In the genomic region with DNA sequence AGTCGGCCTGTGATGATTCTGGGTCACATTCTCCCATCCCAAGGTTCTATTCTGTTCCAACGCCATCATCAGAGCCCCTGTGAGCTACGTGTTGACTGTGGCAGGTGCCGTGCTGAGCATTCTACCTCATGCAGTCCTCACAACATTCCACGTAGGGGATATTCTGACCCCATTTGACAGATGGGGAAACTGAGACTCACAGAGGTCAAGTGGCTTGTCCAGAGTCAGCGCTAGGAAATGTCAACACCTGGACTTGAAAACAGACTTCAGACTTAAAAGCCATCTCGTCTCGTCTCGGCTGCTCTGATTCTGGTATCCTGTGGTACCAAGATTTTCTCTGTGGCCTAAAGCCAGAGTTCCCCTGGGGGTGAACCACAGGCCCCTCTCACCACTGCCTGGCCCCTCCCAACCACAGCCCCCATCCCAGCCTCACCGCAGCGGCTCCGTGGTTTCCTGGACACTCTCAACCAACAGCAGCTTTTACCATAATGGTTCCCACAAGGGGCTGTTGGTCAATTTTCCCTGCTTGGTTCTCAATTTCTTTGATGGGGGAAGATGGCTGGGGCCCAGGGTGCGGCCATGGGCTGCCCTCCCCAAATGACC, we compare ENCODE assay signal across 18 cellular contexts. TPM values are rescaled to one million over a fixed set of nuclear protein-coding genes. Genes with fewer than 3 reads are reported as not detected.
DNase-seq lines count a peak whose midpoint lies in the region; ATAC-seq and TF ChIP-seq lines count a peak whose summit lies in the region.
"Had no signal": no experiment of that assay in that cellular context is flagged by ENCODE, and none has a peak within 500 bp of the region (broad histone marks: within the 10 kb centered on the region; RNA-seq: fewer than 3 reads in every experiment).

No MANE protein-coding gene starts in this region.

- H3K9me3 Mint-ChIP-seq in activated CD4-positive, alpha-beta memory T cell treated with anti-CD3 and anti-CD28 coated beads, Interleukin-2, amount 10 ng/mL, durations not matched to agents 7 days and 5 days = no peaks in the 10 kb centered on the region
- no peaks in the 10 kb centered on the region for H3K9me3 Mint-ChIP-seq in stimulated activated effector memory CD8-positive, alpha-beta T cell treated with anti-CD3 and anti-CD28 coated beads, Interleukin-12 subunit alpha, Interleukin-12 subunit beta, amount 100 ng/mL, for 72 hours
- no peaks in the 10 kb centered on the region for H3K9me3 Mint-ChIP-seq in activated T-helper 2 cell treated with anti-CD3 and anti-CD28 coated beads, Interferon-gamma antibody, Interleukin-2, Interleukin-4, amounts not matched to agents 10 μg/mL and 5 μg/mL and 100 μg/mL, durations not matched to agents 14 hours and 24 hours and 36 hours
- H3K9me3 Mint-ChIP-seq: activated T-cell treated with anti-CD3 and anti-CD28 coated beads, Interleukin-2, amount 50 U/mL, for 24 hours; neural crest cell; T-helper 2 cell treated with Interferon-gamma antibody and Interleukin-4, amounts not matched to agents 5 μg/mL and 100 μg/mL, for 36 hours had no signal

- peaks cover 36% of the 10 kb centered on the region for H3K27me3 Mint-ChIP-seq in activated CD4-positive, alpha-beta memory T cell treated with anti-CD3 and anti-CD28 coated beads, Interleukin-2, amount 10 ng/mL, durations not matched to agents 7 days and 5 days
- peaks cover 24% of the 10 kb centered on the region for H3K27me3 Mint-ChIP-seq in activated T-helper 2 cell treated with anti-CD3 and anti-CD28 coated beads, Interferon-gamma antibody, Interleukin-2, Interleukin-4, amounts not matched to agents 10 μg/mL and 5 μg/mL and 100 μg/mL, durations not matched to agents 14 hours and 24 hours and 36 hours (ENCODE audit: low read depth)

- ATAC-seq in HG02885 (IDR thresholded peaks at IDR 0.05; ENCODE audit: poor library complexity, unreplicated experiment) = peak; percentile 42
- peak; percentile 57 for ATAC-seq in stimulated activated effector memory CD8-positive, alpha-beta T cell treated with anti-CD3 and anti-CD28 coated beads, Interleukin-12 subunit alpha, Interleukin-12 subunit beta, amount 100 ng/mL, for 72 hours
- ATAC-seq in GM18870 (IDR thresholded peaks at IDR 0.05; ENCODE audit: unreplicated experiment) = no peak
- ATAC-seq: body of pancreas, left colon had no signal

- no peak overlapping the region for H3K4me3 ChIP-seq in suprapubic skin
- H3K4me3 ChIP-seq: body of pancreas, uterus had no signal

- no peak for TF ChIP-seq EP300 in suprapubic skin (IDR thresholded peaks at IDR 0.05)

- DNase-seq in activated T-cell treated with anti-CD3 and anti-CD28 coated beads for 48 hours (ENCODE audit: low read depth) (peak; percentile 19), suprapubic skin (ENCODE audit: low spot score in 2 of 2) (no peak)
- DNase-seq in activated T-cell treated with anti-CD3 and anti-CD28 coated beads, Interleukin-2, amount 50 U/mL, for 1 hour = no peak
- peak; percentile 35 for DNase-seq in activated CD4-positive, alpha-beta memory T cell treated with anti-CD3 and anti-CD28 coated beads, Interleukin-2, amount 10 ng/mL, durations not matched to agents 7 days and 5 days
- DNase-seq in stimulated activated effector memory CD8-positive, alpha-beta T cell treated with anti-CD3 and anti-CD28 coated beads, Interleukin-12 subunit alpha, Interleukin-12 subunit beta, amount 100 ng/mL, for 72 hours (ENCODE audit: low spot score in 2 of 2) = peak; percentile 18 to 76
- DNase-seq in activated T-helper 2 cell treated with anti-CD3 and anti-CD28 coated beads, Interferon-gamma antibody, Interleukin-2, Interleukin-4, amounts not matched to agents 10 μg/mL and 5 μg/mL and 100 μg/mL, durations not matched to agents 14 hours and 24 hours and 36 hours (ENCODE audit: low spot score) = no peak
- DNase-seq: activated T-cell treated with anti-CD3 and anti-CD28 coated beads, Interleukin-2, amount 50 U/mL, for 24 hours; body of pancreas; DMS153; left colon; NCI-H2171 treated with DMSO at 0.1 percent for 48 hours; small intestine; uterus had no signal

- H3K36me3 ChIP-seq in suprapubic skin = peaks cover 23% of the 10 kb centered on the region
- H3K36me3 ChIP-seq: uterus had no signal

- TF ChIP-seq CTCF in suprapubic skin (IDR thresholded peaks at IDR 0.05) = no peak

- CTCF ChIA-PET in activated CD4-positive, alpha-beta memory T cell treated with anti-CD3 and anti-CD28 coated beads, Interleukin-2, amount 10 ng/mL, durations not matched to agents 7 days and 5 days (lab: Charles Lee) = no interaction called here

- H3K4me3 Mint-ChIP-seq in activated CD4-positive, alpha-beta memory T cell treated with anti-CD3 and anti-CD28 coated beads, Interleukin-2, amount 10 ng/mL, durations not matched to agents 7 days and 5 days = no peak overlapping the region
- H3K4me3 Mint-ChIP-seq in stimulated activated effector memory CD8-positive, alpha-beta T cell treated with anti-CD3 and anti-CD28 coated beads, Interleukin-12 subunit alpha, Interleukin-12 subunit beta, amount 100 ng/mL, for 72 hours = no peak overlapping the region
- H3K4me3 Mint-ChIP-seq in activated T-helper 2 cell treated with anti-CD3 and anti-CD28 coated beads, Interferon-gamma antibody, Interleukin-2, Interleukin-4, amounts not matched to agents 10 μg/mL and 5 μg/mL and 100 μg/mL, durations not matched to agents 14 hours and 24 hours and 36 hours (ENCODE audit: low read depth) = no peak overlapping the region
- H3K4me3 Mint-ChIP-seq: activated T-cell treated with anti-CD3 and anti-CD28 coated beads, Interleukin-2, amount 50 U/mL, for 24 hours; neural crest cell; T-helper 2 cell treated with Interferon-gamma antibody and Interleukin-4, amounts not matched to agents 5 μg/mL and 100 μg/mL, for 36 hours had no signal

- no peaks in the 10 kb centered on the region for H3K4me1 ChIP-seq in suprapubic skin
- H3K4me1 ChIP-seq: body of pancreas, uterus had no signal

- 93% methylated on average over 13 of the region's 13 CpGs for WGBS in suprapubic skin

- H3K27ac ChIP-seq in suprapubic skin = no peak overlapping the region
- H3K27ac ChIP-seq: body of pancreas, HL-60, uterus had no signal

- POLR2A ChIA-PET in activated CD4-positive, alpha-beta memory T cell treated with anti-CD3 and anti-CD28 coated beads, Interleukin-2, amount 10 ng/mL, durations not matched to agents 7 days and 5 days (lab: Charles Lee) = no interaction called here

- no peak for TF ChIP-seq POLR2A in suprapubic skin (IDR thresholded peaks at IDR 0.05)

- intact Hi-C loops in activated T-helper 2 cell treated with anti-CD3 and anti-CD28 coated beads, Interferon-gamma antibody, Interleukin-2, Interleukin-4, amounts not matched to agents 10 μg/mL and 5 μg/mL and 100 μg/mL, durations not matched to agents 14 hours and 24 hours and 36 hours (cut with micrococcal nuclease) = no loop called here

- no peak overlapping the region for H3K27ac Mint-ChIP-seq in activated CD4-positive, alpha-beta memory T cell treated with anti-CD3 and anti-CD28 coated beads, Interleukin-2, amount 10 ng/mL, durations not matched to agents 7 days and 5 days
- peak overlapping the region; percentile 40 for H3K27ac Mint-ChIP-seq in stimulated activated effector memory CD8-positive, alpha-beta T cell treated with anti-CD3 and anti-CD28 coated beads, Interleukin-12 subunit alpha, Interleukin-12 subunit beta, amount 100 ng/mL, for 72 hours
- H3K27ac Mint-ChIP-seq in activated T-helper 2 cell treated with anti-CD3 and anti-CD28 coated beads, Interferon-gamma antibody, Interleukin-2, Interleukin-4, amounts not matched to agents 10 μg/mL and 5 μg/mL and 100 μg/mL, durations not matched to agents 14 hours and 24 hours and 36 hours = no peak overlapping the region
- H3K27ac Mint-ChIP-seq: activated T-cell treated with anti-CD3 and anti-CD28 coated beads, Interleukin-2, amount 50 U/mL, for 24 hours; T-helper 2 cell treated with Interferon-gamma antibody and Interleukin-4, amounts not matched to agents 5 μg/mL and 100 μg/mL, for 36 hours had no signal

- peaks cover 2% of the 10 kb centered on the region for H3K4me1 Mint-ChIP-seq in activated CD4-positive, alpha-beta memory T cell treated with anti-CD3 and anti-CD28 coated beads, Interleukin-2, amount 10 ng/mL, durations not matched to agents 7 days and 5 days
- H3K4me1 Mint-ChIP-seq in stimulated activated effector memory CD8-positive, alpha-beta T cell treated with anti-CD3 and anti-CD28 coated beads, Interleukin-12 subunit alpha, Interleukin-12 subunit beta, amount 100 ng/mL, for 72 hours = peaks cover 17% of the 10 kb centered on the region
- H3K4me1 Mint-ChIP-seq in activated T-helper 2 cell treated with anti-CD3 and anti-CD28 coated beads, Interferon-gamma antibody, Interleukin-2, Interleukin-4, amounts not matched to agents 10 μg/mL and 5 μg/mL and 100 μg/mL, durations not matched to agents 14 hours and 24 hours and 36 hours (ENCODE audit: low read depth) = peaks cover 4% of the 10 kb centered on the region

- no peaks in the 10 kb centered on the region for H3K9me3 ChIP-seq in suprapubic skin
- H3K9me3 ChIP-seq: body of pancreas, uterus had no signal

- no peaks in the 10 kb centered on the region for H3K36me3 Mint-ChIP-seq in activated CD4-positive, alpha-beta memory T cell treated with anti-CD3 and anti-CD28 coated beads, Interleukin-2, amount 10 ng/mL, durations not matched to agents 7 days and 5 days (ENCODE audit: low read depth)
- peaks cover 4% of the 10 kb centered on the region for H3K36me3 Mint-ChIP-seq in stimulated activated effector memory CD8-positive, alpha-beta T cell treated with anti-CD3 and anti-CD28 coated beads, Interleukin-12 subunit alpha, Interleukin-12 subunit beta, amount 100 ng/mL, for 72 hours
- H3K36me3 Mint-ChIP-seq in activated T-helper 2 cell treated with anti-CD3 and anti-CD28 coated beads, Interferon-gamma antibody, Interleukin-2, Interleukin-4, amounts not matched to agents 10 μg/mL and 5 μg/mL and 100 μg/mL, durations not matched to agents 14 hours and 24 hours and 36 hours (ENCODE audit: low read depth) = no peaks in the 10 kb centered on the region

- H3K27me3 ChIP-seq in suprapubic skin = no peaks in the 10 kb centered on the region
- H3K27me3 ChIP-seq: body of pancreas, uterus had no signal

RNA-seq across cellular contexts. Expression of gene SDC3, which starts 39.6 kb away (rescaled TPM):
- not detected for total RNA-seq in activated CD4-positive, alpha-beta memory T cell treated with anti-CD3 and anti-CD28 coated beads, Interleukin-2, amount 10 ng/mL, durations not matched to agents 7 days and 5 days
- 10 to 100 TPM in 3 of 4 donors, 1 to 10 TPM in 1; 7.7 to 16.7 (median 15.1) TPM for total RNA-seq in suprapubic skin
- total RNA-seq in activated T-helper 2 cell treated with anti-CD3 and anti-CD28 coated beads, Interferon-gamma antibody, Interleukin-2, Interleukin-4, amounts not matched to agents 10 μg/mL and 5 μg/mL and 100 μg/mL, durations not matched to agents 14 hours and 24 hours and 36 hours = 0.46 and 0.92 TPM in 2 replicates

Comparison
In these comparisons a context has a peak if more than half of its experiments do, and no peak if none do; other contexts are left out.
1. DNase-seq: peak in activated T-cell treated with anti-CD3 and anti-CD28 coated beads for 48 hours (single experiment), activated CD4-positive, alpha-beta memory T cell treated with anti-CD3 and anti-CD28 coated beads, Interleukin-2, amount 10 ng/mL, durations not matched to agents 7 days and 5 days (single experiment) and stimulated activated effector memory CD8-positive, alpha-beta T cell treated with anti-CD3 and anti-CD28 coated beads, Interleukin-12 subunit alpha, Interleukin-12 subunit beta, amount 100 ng/mL, for 72 hours (2 of 2); none in activated T-cell treated with anti-CD3 and anti-CD28 coated beads, Interleukin-2, amount 50 U/mL, for 1 hour (single experiment), suprapubic skin (0 of 2) and activated T-helper 2 cell treated with anti-CD3 and anti-CD28 coated beads, Interferon-gamma antibody, Interleukin-2, Interleukin-4, amounts not matched to agents 10 μg/mL and 5 μg/mL and 100 μg/mL, durations not matched to agents 14 hours and 24 hours and 36 hours (single experiment).